Comparison of ENCODE assay signal across 15 cellular contexts in the genomic region with DNA sequence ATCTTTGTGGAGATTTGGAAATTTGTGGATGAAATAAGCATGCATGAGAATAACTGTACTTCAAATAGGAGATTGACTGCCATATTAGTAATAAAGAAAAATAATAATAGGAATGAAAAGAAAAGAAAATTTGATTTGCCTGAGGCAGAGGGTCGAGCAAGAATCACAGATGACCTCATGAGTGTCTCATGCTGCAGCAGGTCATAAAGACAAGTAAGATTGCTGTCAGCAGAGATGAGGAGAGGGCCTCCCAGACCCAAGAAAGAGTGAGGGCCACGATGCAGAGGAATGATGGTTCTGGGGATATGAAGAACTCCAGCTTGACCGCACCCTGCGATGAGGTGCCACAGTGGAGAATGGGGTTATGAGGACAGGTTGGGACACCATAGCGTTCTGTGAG. TPM values are rescaled to one million over a fixed set of nuclear protein-coding genes. Genes with fewer than 3 reads are reported as not detected.
"Had no signal": no experiment of that assay in that cellular context is flagged by ENCODE, and none has a peak within 500 bp of the region (broad histone marks: within the 10 kb centered on the region; RNA-seq: fewer than 3 reads in every experiment).

No MANE protein-coding gene starts in this region.

- H3K4me1 ChIP-seq: gastroesophageal sphincter, thyroid gland had no signal

- DNase-seq: effector memory CD8-positive, alpha-beta T cell; esophagus squamous epithelium; hippocampal formation; mucosa of descending colon; natural killer cell; ovary; right cardiac atrium; stimulated activated CD4-positive, alpha-beta T cell treated with anti-CD3 and anti-CD28 coated beads, Interleukin-2, amount 100 ng/mL, for 48 hours; stimulated activated naive CD4-positive, alpha-beta T cell treated with Interleukin-2 at 50 U/mL for 16 hours; thyroid gland had no signal

- H3K9me3 ChIP-seq: esophagus squamous epithelium, gastroesophageal sphincter, mucosa of descending colon, ovary, suprapubic skin, thyroid gland had no signal

- H3K27ac ChIP-seq: esophagus squamous epithelium, gastroesophageal sphincter, ovary, suprapubic skin, thyroid gland had no signal

- H3K4me2 ChIP-seq: smooth muscle cell had no signal

- H3K4me3 ChIP-seq: esophagus squamous epithelium, gastroesophageal sphincter, mucosa of descending colon, ovary, smooth muscle cell, suprapubic skin, thyroid gland had no signal

- H3K27me3 ChIP-seq: esophagus squamous epithelium, gastroesophageal sphincter, ovary, suprapubic skin, thyroid gland had no signal

- H3K36me3 ChIP-seq: esophagus squamous epithelium, gastroesophageal sphincter, ovary, suprapubic skin, thyroid gland had no signal

RNA-seq across cellular contexts. Expression of gene IL6, which starts 56.4 kb away (rescaled TPM):
- total RNA-seq: liver, neural crest cell had no signal
